In the genomic region with DNA sequence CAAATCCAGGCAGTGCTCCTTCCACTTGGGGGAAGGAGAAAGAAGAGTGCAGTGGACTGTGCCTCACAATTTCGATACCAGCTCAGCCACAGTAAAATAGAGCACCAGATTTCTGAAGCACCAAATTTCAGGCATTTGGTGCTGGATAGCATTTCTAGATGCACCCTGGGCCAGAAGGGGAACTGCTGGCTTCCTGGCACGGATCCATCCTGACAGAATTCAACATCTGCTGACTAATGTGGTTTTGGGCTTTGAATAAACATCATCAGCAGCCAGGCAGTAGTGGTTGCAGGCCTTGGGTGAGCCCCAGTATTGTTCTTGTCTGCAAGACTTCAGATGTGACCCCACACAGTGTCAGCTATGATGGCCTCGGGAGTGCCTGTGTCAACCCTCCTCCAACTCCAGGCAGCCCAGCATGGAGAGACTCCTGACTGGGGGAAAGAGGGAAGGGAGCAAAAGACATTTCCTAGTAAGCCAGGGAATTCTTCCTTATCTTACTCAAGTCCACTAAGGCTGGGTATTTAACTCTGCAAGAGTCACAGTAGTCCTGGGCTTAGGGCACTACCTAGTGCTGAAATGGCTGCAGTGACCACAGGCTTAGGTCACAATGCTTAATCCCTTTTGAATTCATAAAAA, we compare ENCODE assay signal across 12 cellular contexts.
DNase-seq lines count a peak whose midpoint lies in the region; ATAC-seq and TF ChIP-seq lines count a peak whose summit lies in the region.
"Had no signal": no experiment of that assay in that cellular context is flagged by ENCODE, and none has a peak within 500 bp of the region (broad histone marks: within the 10 kb centered on the region; RNA-seq: fewer than 3 reads in every experiment).

No MANE protein-coding gene starts in this region.

- POLR2A ChIA-PET in A673 (lab: Charles Lee; ENCODE audit: low non-redundant PET) = no interaction called here

- CTCF ChIA-PET in A673 (lab: Charles Lee) = no interaction called here

- H3K9ac ChIP-seq in SK-N-MC (ENCODE audit: insufficient read length) = no peak overlapping the region

- H3K9me3 ChIP-seq in A673 (ENCODE audit: low read depth, low read length, poor library complexity, severe bottlenecking) (no peaks in the 10 kb centered on the region), SK-N-MC (ENCODE audit: low read depth, low read length) (no peaks in the 10 kb centered on the region)
- H3K9me3 ChIP-seq: esophagus squamous epithelium had no signal

- H3K27me3 ChIP-seq in A673 (replicated peaks; ENCODE audit: insufficient read depth, low read depth, low read length, poor library complexity) = no peaks in the 10 kb centered on the region
- H3K27me3 ChIP-seq in foreskin keratinocyte = no peaks in the 10 kb centered on the region
- H3K27me3 ChIP-seq: esophagus squamous epithelium had no signal

- no peak overlapping the region for H3K27ac ChIP-seq in A673 (ENCODE audit: low read depth, low read length, poor library complexity, severe bottlenecking)
- no peak overlapping the region for H3K27ac ChIP-seq in SK-N-MC
- no peak overlapping the region for H3K27ac ChIP-seq in foreskin keratinocyte
- H3K27ac ChIP-seq: esophagus squamous epithelium had no signal

- intact Hi-C loops in A673 (cut with micrococcal nuclease; ENCODE audit: unreplicated experiment) = no loop called here

- DNase-seq in A673 (ENCODE audit: low spot score) (peak; percentile 67), SK-N-MC (ENCODE audit: low read depth, low spot score) (peak; percentile 64), foreskin keratinocyte (peak in 1 of 2 donors; percentile 28), SK-N-DZ (ENCODE audit: low spot score) (no peak), NCI-H2081 treated with DMSO at 0.1 percent for 48 hours (lab: John Stamatoyannopoulos, UW) (no peak)
- DNase-seq: activated CD4-positive, alpha-beta T cell treated with anti-CD3 and anti-CD28 coated beads, Interleukin-2, amount 10 ng/mL, durations not matched to agents 7 days and 5 days; esophagus squamous epithelium; H9; natural killer cell had no signal

- H3K4me1 ChIP-seq in A673 (ENCODE audit: insufficient read depth, low read length, poor library complexity, severe bottlenecking) (peaks cover 9% of the 10 kb centered on the region), foreskin keratinocyte (no peaks in the 10 kb centered on the region)
- H3K4me1 ChIP-seq: esophagus squamous epithelium had no signal

- H3K36me3 ChIP-seq in A673 (ENCODE audit: insufficient read depth, low read length, poor library complexity, severe bottlenecking) (no peaks in the 10 kb centered on the region), SK-N-MC (ENCODE audit: insufficient read depth, low read length) (no peaks in the 10 kb centered on the region)
- H3K36me3 ChIP-seq: esophagus squamous epithelium had no signal

- BruUV-seq in A673 (replicated peaks; lab: Mats Ljungman, UMichigan) = no TSS peak

- TF ChIP-seq CTCF in A673 (conservative IDR thresholded peaks at IDR 0.05; ENCODE audit: low read depth, low read length) (no peak), foreskin keratinocyte (conservative IDR thresholded peaks at IDR 0.05) (no peak)

- ATAC-seq in HG03432 (IDR thresholded peaks at IDR 0.05; ENCODE audit: unreplicated experiment) (peak; percentile 29), foreskin keratinocyte (peak; percentile 37), GM21717 (IDR thresholded peaks at IDR 0.05; ENCODE audit: unreplicated experiment) (no peak), GM19397 (IDR thresholded peaks at IDR 0.05; ENCODE audit: unreplicated experiment) (no peak)
- ATAC-seq: natural killer cell had no signal

- H3K4me3 ChIP-seq in A673 (ENCODE audit: low read depth, low read length, poor library complexity, severe bottlenecking) = no peak overlapping the region
- no peak overlapping the region for H3K4me3 ChIP-seq in SK-N-MC
- H3K4me3 ChIP-seq: esophagus squamous epithelium had no signal

Comparison
In these comparisons a context has a peak if more than half of its experiments do, and no peak if none do; other contexts are left out.
1. DNase-seq: peak in A673 (single experiment) and SK-N-MC (single experiment); none in SK-N-DZ (single experiment) and NCI-H2081 treated with DMSO at 0.1 percent for 48 hours (single experiment).
2. ATAC-seq: peak in HG03432 (single experiment) and foreskin keratinocyte (single experiment); none in GM21717 (single experiment) and GM19397 (single experiment).